ENCODE assay signal across 1 cellular context in genomic region chr14:22613736-22614239, GRCh38.
TF ChIP-seq lines count a peak whose summit lies in the region.

No MANE protein-coding gene starts in this region.

TF ChIP-seq in GM23338, 12 proteins besides CTCF, POLR2A, EP300 and RAD21:
- TF ChIP-seq POLR2AphosphoS5 (IDR thresholded peaks at IDR 0.05; ENCODE audit: low read depth) (no peak), ETS1 (IDR thresholded peaks at IDR 0.05) (no peak), CREB1 (CRISPR knock-in tag; IDR thresholded peaks at IDR 0.05; ENCODE audit: low read depth) (no peak), ZNF331 (CRISPR knock-in tag; IDR thresholded peaks at IDR 0.05; ENCODE audit: low read depth) (no peak), NANOG (IDR thresholded peaks at IDR 0.05; ENCODE audit: borderline replicate concordance) (no peak), ZNF114 (CRISPR knock-in tag; IDR thresholded peaks at IDR 0.05) (no peak), ZNF462 (CRISPR knock-in tag; IDR thresholded peaks at IDR 0.05) (no peak), EZH2 (IDR thresholded peaks at IDR 0.05; ENCODE audit: low read depth, unreplicated experiment) (no peak), REST (IDR thresholded peaks at IDR 0.05; ENCODE audit: unreplicated experiment) (no peak), JUNB (IDR thresholded peaks at IDR 0.05; ENCODE audit: unreplicated experiment) (no peak), STAT1 (IDR thresholded peaks at IDR 0.05; ENCODE audit: unreplicated experiment) (no peak), EZH2phosphoT487 (IDR thresholded peaks at IDR 0.05; ENCODE audit: unreplicated experiment) (no peak)
